Comparison of ENCODE assay signal across 9 cellular contexts in the genomic region with DNA sequence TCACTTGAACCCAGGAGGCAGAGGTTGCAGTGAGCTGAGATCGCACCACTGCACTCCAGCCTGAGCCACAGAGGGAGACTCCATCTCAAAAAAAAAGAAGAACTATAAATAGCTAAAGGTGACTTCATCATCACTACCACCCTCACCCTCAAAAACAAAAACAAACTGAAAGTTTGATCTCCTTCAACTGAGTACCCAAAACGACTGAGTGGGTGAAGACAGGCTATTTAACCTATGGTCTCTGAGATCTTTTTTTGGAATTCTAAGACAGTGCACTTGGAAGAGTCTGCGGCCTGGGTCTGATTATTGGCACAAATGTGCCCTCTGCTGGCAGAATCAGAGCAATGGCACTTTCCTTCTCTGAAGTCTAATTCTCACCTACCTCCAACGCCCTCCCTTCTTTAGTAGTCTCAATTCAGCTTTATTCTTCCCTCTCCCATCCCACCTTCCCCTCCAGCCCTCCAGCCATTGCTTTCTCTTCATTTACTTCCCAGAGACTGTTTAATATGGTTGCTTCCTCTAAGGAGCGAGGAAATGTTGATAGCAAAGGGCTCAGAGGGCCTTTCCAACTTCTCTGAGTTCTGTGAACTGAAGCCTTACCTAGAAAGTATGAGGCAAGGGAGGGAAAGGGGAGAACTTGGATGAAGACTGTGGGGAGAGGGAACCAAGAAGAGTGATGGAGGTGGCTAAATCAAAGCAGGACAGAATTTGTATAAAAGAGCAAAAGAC. TPM values are rescaled to one million over a fixed set of nuclear protein-coding genes. Genes with fewer than 3 reads are reported as not detected.
DNase-seq lines count a peak whose midpoint lies in the region; ATAC-seq and TF ChIP-seq lines count a peak whose summit lies in the region.
"Had no signal": no experiment of that assay in that cellular context is flagged by ENCODE, and none has a peak within 500 bp of the region (broad histone marks: within the 10 kb centered on the region; RNA-seq: fewer than 3 reads in every experiment).

No MANE protein-coding gene starts in this region.

- H3K4me1 ChIP-seq in PC-3 (ENCODE audit: insufficient read depth, low read length): no peaks in the 10 kb centered on the region
- peaks cover 0 to 23% of the 10 kb centered on the region in 2 donors for H3K4me1 ChIP-seq in neuronal stem cell (ENCODE audit: control insufficient read depth in 2 of 2, insufficient read depth in 1 of 2, low read depth in 1 of 2, low read length in 2 of 2)

- H3K27ac Mint-ChIP-seq in activated T-helper 17 cell treated with anti-CD3 and anti-CD28 coated beads, Interleukin-2, amount 50 U/mL, for 72 hours: peak overlapping the region; percentile 76

- H3K27me3 Mint-ChIP-seq in activated T-helper 17 cell treated with anti-CD3 and anti-CD28 coated beads, Interleukin-2, amount 50 U/mL, for 72 hours: peaks cover 3% of the 10 kb centered on the region

- H3K36me3 Mint-ChIP-seq in activated T-helper 17 cell treated with anti-CD3 and anti-CD28 coated beads, Interleukin-2, amount 50 U/mL, for 72 hours (ENCODE audit: low read depth): no peaks in the 10 kb centered on the region

- H3K18ac ChIP-seq in neuronal stem cell (ENCODE audit: low read length): no peak overlapping the region

- peaks cover 12% of the 10 kb centered on the region for H3K4me1 Mint-ChIP-seq in activated T-helper 17 cell treated with anti-CD3 and anti-CD28 coated beads, Interleukin-2, amount 50 U/mL, for 72 hours

- no peak overlapping the region for H2BK12ac ChIP-seq in neuronal stem cell (ENCODE audit: low read length)

- H4K91ac ChIP-seq in neuronal stem cell (ENCODE audit: low read depth, low read length, poor library complexity): no peak overlapping the region

- H3K27me3 ChIP-seq in PC-3 (ENCODE audit: low read length) (no peaks in the 10 kb centered on the region), neuronal stem cell (ENCODE audit: control insufficient read depth in 3 of 3, insufficient read depth in 3 of 3, low read depth in 1 of 3, low read length in 3 of 3) (peaks cover 0 to 4% (median 0%) of the 10 kb centered on the region in 3 experiments)

- WGBS in neuronal stem cell (ENCODE audit: extremely low coverage in 2 of 2, insufficient read length in 2 of 2, insufficient replicate concordance in 1 of 2), 2 donors: no CpG with 5 or more reads among the region's 5 CpGs

- H4K20me1 ChIP-seq in PC-3 (ENCODE audit: low read length): no peaks in the 10 kb centered on the region

- peak overlapping the region; percentile 12 for H2AFZ ChIP-seq in PC-3 (ENCODE audit: low read length)
- peak overlapping the region; percentile 79 for H2AFZ ChIP-seq in neuronal stem cell (ENCODE audit: low read length)

- no peaks in the 10 kb centered on the region for H3K79me1 ChIP-seq in neuronal stem cell (ENCODE audit: low read depth, low read length)

- H3K27ac ChIP-seq in PC-3 (ENCODE audit: low read length) (no peak overlapping the region), neuronal stem cell (replicated peaks; ENCODE audit: low read length) (no peak overlapping the region)
- H3K27ac ChIP-seq: epithelial cell of prostate had no signal

- peak; percentile 100 for TF ChIP-seq CTCF in PC-3 (conservative IDR thresholded peaks at IDR 0.05; ENCODE audit: low read depth, low read length)
- peak; percentile 89 for TF ChIP-seq CTCF in fibroblast of pulmonary artery (IDR thresholded peaks at IDR 0.05; ENCODE audit: low read length, missing control alignments)

- H3K9me2 ChIP-seq in PC-3 (replicated peaks; ENCODE audit: low read length): no peaks in the 10 kb centered on the region

- H3K9ac ChIP-seq in PC-3 (ENCODE audit: low read length) (no peak overlapping the region), neuronal stem cell (ENCODE audit: low read depth, low read length, poor library complexity) (no peak overlapping the region)

- CTCF ChIA-PET in PC-3 (lab: Charles Lee): interaction anchor here (0.6 to 4.4 kb wide), 9 partner anchors 43 to 1390 kb away, joined by 3 to 39 read pairs (median 4); a partner anchor contains a TSS

- H3K14ac ChIP-seq in neuronal stem cell (ENCODE audit: low read length): no peak overlapping the region

- peak overlapping the region; percentile 15 for H3K4me3 Mint-ChIP-seq in activated T-helper 17 cell treated with anti-CD3 and anti-CD28 coated beads, Interleukin-2, amount 50 U/mL, for 72 hours

- H2BK120ac ChIP-seq in neuronal stem cell (ENCODE audit: low read depth, low read length): no peak overlapping the region

- H3K79me2 ChIP-seq in PC-3 (ENCODE audit: low read length): no peaks in the 10 kb centered on the region

- no peaks in the 10 kb centered on the region for H3K36me3 ChIP-seq in PC-3 (ENCODE audit: low read depth, low read length)
- H3K36me3 ChIP-seq in neuronal stem cell (replicated peaks in 1 of 2; ENCODE audit: control insufficient read depth in 2 of 2, insufficient read depth in 2 of 2, low read length in 2 of 2): no peaks in the 10 kb centered on the region

- no peaks in the 10 kb centered on the region for H3F3A ChIP-seq in PC-3 (ENCODE audit: low read length, unreplicated experiment)

- no peak overlapping the region for H4K8ac ChIP-seq in neuronal stem cell (ENCODE audit: low read depth, low read length)

- H3K9me3 ChIP-seq in PC-3 (ENCODE audit: low read length): no peaks in the 10 kb centered on the region
- no peaks in the 10 kb centered on the region for H3K9me3 ChIP-seq in neuronal stem cell (replicated peaks in 1 of 2; ENCODE audit: control insufficient read depth in 2 of 2, insufficient read depth in 1 of 2, low read depth in 1 of 2, low read length in 2 of 2)

- no peaks in the 10 kb centered on the region for H3K9me3 Mint-ChIP-seq in activated T-helper 17 cell treated with anti-CD3 and anti-CD28 coated beads, Interleukin-2, amount 50 U/mL, for 72 hours

- H3K4me3 ChIP-seq in PC-3 (ENCODE audit: low read length) (no peak overlapping the region), fibroblast of pulmonary artery (replicated peaks; ENCODE audit: low read depth, low read length) (no peak overlapping the region), neuronal stem cell (ENCODE audit: low read length in 2 of 2) (no peak overlapping the region)

- H2BK5ac ChIP-seq in neuronal stem cell (ENCODE audit: low read length): no peak overlapping the region

- POLR2A ChIA-PET in PC-3 (lab: Charles Lee; ENCODE audit: unreplicated experiment): no interaction called here

- DNase-seq in ELR (ENCODE audit: low read depth) (peak; percentile 81), HUDEP-2 (lab: John Stamatoyannopoulos, UW; ENCODE audit: unreplicated experiment in 76 of 76) (peak in 44 of 76 experiments; percentile 6 to 61 (median 26)), PC-3 (peak; percentile 99), fibroblast of pulmonary artery (ENCODE audit: low read depth) (peak; percentile 81), neuronal stem cell (ENCODE audit: low spot score) (peak; percentile 69), cortex of kidney (lab: John Stamatoyannopoulos, UW) (no peak)

- no peak overlapping the region for H2BK15ac ChIP-seq in neuronal stem cell (ENCODE audit: low read length)

- no TSS peak for BruUV-seq in PC-3 (replicated peaks; lab: Mats Ljungman, UMichigan)

- H3K4me2 ChIP-seq in PC-3 (ENCODE audit: low read length): no peak overlapping the region
- no peak overlapping the region for H3K4me2 ChIP-seq in neuronal stem cell (ENCODE audit: insufficient read depth, low read length, poor library complexity, severe bottlenecking)

- no peak overlapping the region for H3K4ac ChIP-seq in neuronal stem cell (ENCODE audit: low read length)

- H2AK5ac ChIP-seq in neuronal stem cell (ENCODE audit: low read depth, low read length): no peak overlapping the region

- peak; percentile 86 for ATAC-seq in PC-3
- ATAC-seq in activated T-helper 17 cell treated with anti-CD3 and anti-CD28 coated beads, Interleukin-2, amount 50 U/mL, for 72 hours (replicated peaks): peak; percentile 82
- ATAC-seq in GM21619 (IDR thresholded peaks at IDR 0.05; ENCODE audit: unreplicated experiment): no peak

- no peak overlapping the region for H3K23ac ChIP-seq in neuronal stem cell (ENCODE audit: low read depth, low read length, poor library complexity)

- intact Hi-C loops in PC-3 (cut with micrococcal nuclease): loop anchor here (1.0 to 2.0 kb wide), 6 partner anchors 19 to 381 kb away; no protein-coding TSS in a partner anchor

RNA-seq across cellular contexts. Expression of a gene that starts 2.9 kb away (rescaled TPM):
- total RNA-seq in PC-3 (2014; rRNA removed): 0.17 TPM in 1 of 2 replicates, not detected in the other
- total RNA-seq in activated T-helper 17 cell treated with anti-CD3 and anti-CD28 coated beads, Interleukin-2, amount 50 U/mL, for 72 hours: not detected
- 3.9 TPM for polyA plus RNA-seq in neuronal stem cell (2013, experiment 1 of 2)
- 4.0 TPM for polyA plus RNA-seq in neuronal stem cell (2013, experiment 2 of 2)

RNA-seq across cellular contexts. Expression of a gene that starts 11.7 kb away (rescaled TPM):
- 0.06 TPM in 1 of 2 replicates, not detected in the other for total RNA-seq in PC-3 (2014; rRNA removed)
- not detected for total RNA-seq in activated T-helper 17 cell treated with anti-CD3 and anti-CD28 coated beads, Interleukin-2, amount 50 U/mL, for 72 hours
- polyA plus RNA-seq in neuronal stem cell (2013, experiment 1 of 2): 0.04 TPM
- polyA plus RNA-seq in neuronal stem cell (2013, experiment 2 of 2): 0.04 TPM

RNA-seq across cellular contexts. Expression of a gene that starts 53.0 kb away (rescaled TPM):
- total RNA-seq in PC-3 (2014; rRNA removed): 40.5 and 43.7 TPM in 2 replicates
- total RNA-seq in activated T-helper 17 cell treated with anti-CD3 and anti-CD28 coated beads, Interleukin-2, amount 50 U/mL, for 72 hours: 1 to 10 TPM; 6.3 to 6.4 TPM
- 80.7 TPM for polyA plus RNA-seq in neuronal stem cell (2013, experiment 1 of 2)
- 79.9 TPM for polyA plus RNA-seq in neuronal stem cell (2013, experiment 2 of 2)

RNA-seq across cellular contexts. Expression of a gene that starts 53.7 kb away (rescaled TPM):
- 15.0 and 18.2 TPM in 2 replicates for total RNA-seq in PC-3 (2014; rRNA removed)
- total RNA-seq in activated T-helper 17 cell treated with anti-CD3 and anti-CD28 coated beads, Interleukin-2, amount 50 U/mL, for 72 hours: 1 to 10 TPM; 6.3 to 7.2 TPM
- polyA plus RNA-seq in neuronal stem cell (2013, experiment 1 of 2): 3.1 TPM
- 3.4 TPM for polyA plus RNA-seq in neuronal stem cell (2013, experiment 2 of 2)
